8 cellular contexts compared by ENCODE assay signal in the genomic region with DNA sequence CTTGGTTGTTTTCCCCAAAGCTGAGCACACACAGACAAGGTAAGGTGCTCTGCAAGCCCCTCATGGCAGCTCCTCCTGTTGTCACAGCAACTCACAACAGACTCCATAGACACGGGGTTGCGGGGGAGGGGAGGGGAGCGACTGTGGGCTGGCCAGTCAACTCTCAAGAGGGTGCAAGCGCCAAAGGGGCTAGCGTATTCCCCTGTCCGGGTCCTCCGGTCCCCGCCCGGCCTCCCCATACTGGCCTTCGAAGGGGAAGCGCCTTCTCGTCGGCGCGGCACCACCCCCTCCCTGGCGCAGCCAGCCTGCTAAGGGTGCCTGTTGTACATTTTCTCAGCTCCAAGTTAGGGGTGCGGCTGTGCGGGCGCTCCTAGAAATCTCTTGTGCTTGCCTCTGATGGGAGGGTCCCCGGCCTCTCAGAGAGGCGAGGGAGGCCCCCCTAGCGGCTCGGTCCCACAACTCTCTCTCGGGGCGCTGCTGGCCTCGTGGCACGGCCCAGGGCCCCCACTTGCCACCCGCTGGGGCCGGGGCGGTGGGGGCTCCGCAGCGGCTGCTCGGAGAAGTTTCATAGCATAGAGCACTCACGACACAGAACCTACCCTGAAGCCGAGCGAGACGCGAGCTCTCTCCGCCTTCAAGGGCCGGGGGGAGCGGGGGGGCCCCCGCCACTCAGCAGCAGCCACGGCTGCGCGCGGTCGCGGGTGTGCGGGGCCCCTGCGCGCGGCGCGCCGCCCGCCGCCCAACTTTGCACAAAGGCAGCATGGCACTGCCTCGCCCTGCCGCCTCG. TPM values are rescaled to one million over a fixed set of nuclear protein-coding genes. Genes with fewer than 3 reads are reported as not detected.
A peak's percentile ranks its signal among the peaks of the same experiment; 100 is the strongest.
DNase-seq lines count a peak whose midpoint lies in the region; ATAC-seq, FAIRE-seq and TF ChIP-seq lines count a peak whose summit lies in the region.

No MANE protein-coding gene starts in this region.

- peak; percentile 39 to 45; a peak in 3 of 4 replicates for TF ChIP-seq POLR2A in HepG2 (IDR thresholded peaks at IDR 0.05; ENCODE audit: insufficient read depth in 1 of 2, low read depth in 2 of 2, low read length in 2 of 2)

- H3K4me1 ChIP-seq in HUES48 (ENCODE audit: control insufficient read depth, insufficient read depth, low read length) (peaks cover 7% of the 10 kb centered on the region), HepG2 (ENCODE audit: insufficient read depth, low read length) (peaks cover 26% of the 10 kb centered on the region)

- H4K20me1 ChIP-seq in HepG2 (ENCODE audit: insufficient read depth, low read length): no peaks in the 10 kb centered on the region

- DNase-seq in D341Med (ENCODE audit: low spot score): peak; percentile 80
- peak; percentile 6 for DNase-seq in T-helper 2 cell treated with Interferon-gamma antibody and Interleukin-4, amounts not matched to agents 5 μg/mL and 100 μg/mL, for 36 hours (ENCODE audit: low spot score)
- peak; percentile 77 for DNase-seq in ecto neural progenitor cell (ENCODE audit: low spot score)
- peak; percentile 36 for DNase-seq in HepG2 (ENCODE audit: low spot score)
- DNase-seq in stimulated activated naive CD4-positive, alpha-beta T cell treated with Interleukin-2 at 50 U/mL for 16 hours (lab: John Stamatoyannopoulos, UW): no peak

- H3K4me3 ChIP-seq in HUES48 (ENCODE audit: low read depth, low read length) (peak overlapping the region; percentile 70), HepG2 (replicated peaks in 1 of 3; ENCODE audit: insufficient read depth in 1 of 3, low read depth in 2 of 3, low read length in 3 of 3) (peak overlapping the region; percentile 59 to 71 (median 69); a peak in 5 of 6 replicates)

- H3K36me3 Mint-ChIP-seq in T-helper 2 cell treated with Interferon-gamma antibody and Interleukin-4, amounts not matched to agents 5 μg/mL and 100 μg/mL, for 36 hours (ENCODE audit: low read depth): no peaks in the 10 kb centered on the region
- H3K36me3 Mint-ChIP-seq in stimulated activated memory B cell treated with anti-CD40 and anti-IgM and Interleukin-4, amounts not matched to agents 10 μg/mL and 1 μg/mL and 100 μg/mL, for 72 hours: no peaks in the 10 kb centered on the region

- ATAC-seq in GM21360 (IDR thresholded peaks at IDR 0.05; ENCODE audit: unreplicated experiment): peak; percentile 21
- peak; percentile 64 for ATAC-seq in HepG2
- ATAC-seq in stimulated activated memory B cell treated with anti-CD40 and anti-IgM and Interleukin-4, amounts not matched to agents 10 μg/mL and 1 μg/mL and 100 μg/mL, for 72 hours: peak; percentile 62

- peak overlapping the region; percentile 76 for H3K27ac ChIP-seq in HUES48 (ENCODE audit: low read depth, low read length)
- H3K27ac ChIP-seq in HepG2 (ENCODE audit: extremely low read length, insufficient read depth, low read length): peak overlapping the region; percentile 78

- no peak for TF ChIP-seq RAD21 in HepG2 (CRISPR knock-in tag; IDR thresholded peaks at IDR 0.05)

- TF ChIP-seq EP300 in HepG2 (IDR thresholded peaks at IDR 0.05; ENCODE audit: low read depth in 2 of 2, low read length in 2 of 2) (no peak), HepG2 (CRISPR knock-in tag; IDR thresholded peaks at IDR 0.05; ENCODE audit: borderline replicate concordance) (no peak)

- no peak overlapping the region for H3K27ac Mint-ChIP-seq in T-helper 2 cell treated with Interferon-gamma antibody and Interleukin-4, amounts not matched to agents 5 μg/mL and 100 μg/mL, for 36 hours
- peak overlapping the region; percentile 64 for H3K27ac Mint-ChIP-seq in stimulated activated memory B cell treated with anti-CD40 and anti-IgM and Interleukin-4, amounts not matched to agents 10 μg/mL and 1 μg/mL and 100 μg/mL, for 72 hours

- 65% methylated on average over 26 of the region's 60 CpGs for WGBS in HepG2 (ENCODE audit: low lambda C conversion rate)

- no peaks in the 10 kb centered on the region for H3K9me3 ChIP-seq in HUES48 (ENCODE audit: control insufficient read depth, insufficient read depth, low read length)
- no peaks in the 10 kb centered on the region for H3K9me3 ChIP-seq in HepG2 (ENCODE audit: low read length)

- FAIRE-seq in HepG2 (lab: Jason Lieb, UNC): no peak

- no TSS peak for BruUV-seq in HepG2 (replicated peaks; lab: Mats Ljungman, UMichigan)

- intact Hi-C loops in HepG2 (cut with micrococcal nuclease; ENCODE audit: unreplicated experiment): loop anchor here (5.0 kb wide), 1 partner anchor 36 kb away; no protein-coding TSS in a partner anchor

- H3K9me3 Mint-ChIP-seq in T-helper 2 cell treated with Interferon-gamma antibody and Interleukin-4, amounts not matched to agents 5 μg/mL and 100 μg/mL, for 36 hours: no peaks in the 10 kb centered on the region
- H3K9me3 Mint-ChIP-seq in stimulated activated memory B cell treated with anti-CD40 and anti-IgM and Interleukin-4, amounts not matched to agents 10 μg/mL and 1 μg/mL and 100 μg/mL, for 72 hours: peaks cover 3% of the 10 kb centered on the region

- in situ Hi-C loops in HepG2 (cut with HindIII; ENCODE audit: extremely low pct_ligation_motif_present, low pct_unique_long_range_greater_than_20kb): no loop called here

- peak overlapping the region; percentile 73 for H3K4me2 ChIP-seq in HepG2 (ENCODE audit: low read depth, low read length)

- no peaks in the 10 kb centered on the region for H3K36me3 ChIP-seq in HUES48 (ENCODE audit: control insufficient read depth, insufficient read depth, low read length)
- H3K36me3 ChIP-seq in HepG2 (replicated peaks in 1 of 2; ENCODE audit: control insufficient read depth in 1 of 2, insufficient read depth in 2 of 2, low read length in 2 of 2): peaks cover 0 to 5% of the 10 kb centered on the region in 2 experiments; a peak in 2 of 5 replicates

- peaks cover 7% of the 10 kb centered on the region for H3K4me1 Mint-ChIP-seq in T-helper 2 cell treated with Interferon-gamma antibody and Interleukin-4, amounts not matched to agents 5 μg/mL and 100 μg/mL, for 36 hours (ENCODE audit: low read depth)
- H3K4me1 Mint-ChIP-seq in stimulated activated memory B cell treated with anti-CD40 and anti-IgM and Interleukin-4, amounts not matched to agents 10 μg/mL and 1 μg/mL and 100 μg/mL, for 72 hours: peaks cover 25% of the 10 kb centered on the region

- H3K9ac ChIP-seq in HUES48 (ENCODE audit: low read depth, low read length) (peak overlapping the region; percentile 79), HepG2 (ENCODE audit: insufficient read depth, low read depth, low read length) (peak overlapping the region; percentile 82)

- no peaks in the 10 kb centered on the region for H3K79me2 ChIP-seq in HepG2 (ENCODE audit: insufficient read depth, low read length)

- POLR2A ChIA-PET in HepG2 (lab: Yijun Ruan, JAX): interaction anchor here (0.7 to 1.6 kb wide), 4 partner anchors 12 to 121 kb away, joined by 3 to 11 read pairs (median 4); no protein-coding TSS in a partner anchor

- H2AFZ ChIP-seq in HepG2 (ENCODE audit: low read length): no peak overlapping the region

- TF ChIP-seq CTCF in HepG2 (CRISPR knock-in tag; IDR thresholded peaks at IDR 0.05): no peak

- peak overlapping the region; percentile 70 for H3K4me3 Mint-ChIP-seq in T-helper 2 cell treated with Interferon-gamma antibody and Interleukin-4, amounts not matched to agents 5 μg/mL and 100 μg/mL, for 36 hours
- peak overlapping the region; percentile 86 for H3K4me3 Mint-ChIP-seq in stimulated activated memory B cell treated with anti-CD40 and anti-IgM and Interleukin-4, amounts not matched to agents 10 μg/mL and 1 μg/mL and 100 μg/mL, for 72 hours

- CTCF ChIA-PET in HepG2 (lab: Yijun Ruan, JAX; ENCODE audit: low intra/inter-chr PET ratio, low total read pairs): no interaction called here

- H3K27me3 Mint-ChIP-seq in T-helper 2 cell treated with Interferon-gamma antibody and Interleukin-4, amounts not matched to agents 5 μg/mL and 100 μg/mL, for 36 hours (ENCODE audit: low read depth): peaks cover 86% of the 10 kb centered on the region
- peaks cover 43% of the 10 kb centered on the region for H3K27me3 Mint-ChIP-seq in stimulated activated memory B cell treated with anti-CD40 and anti-IgM and Interleukin-4, amounts not matched to agents 10 μg/mL and 1 μg/mL and 100 μg/mL, for 72 hours

- H3K27me3 ChIP-seq in HUES48 (ENCODE audit: control insufficient read depth, insufficient read depth, low read length) (peaks cover 12% of the 10 kb centered on the region), HepG2 (ENCODE audit: control insufficient read depth in 1 of 2, insufficient read depth in 2 of 2, low read length in 2 of 2) (no peaks in the 10 kb centered on the region; a peak in 1 of 5 replicates)

TF ChIP-seq in HepG2, 621 proteins besides CTCF, POLR2A, EP300 and RAD21 (continues in another document):
- 0 out of 2 replicates have a peak, but pooled peaks have one; percentile 24 for TF ChIP-seq ZSCAN29 (CRISPR knock-in tag; conservative IDR thresholded peaks at IDR 0.05)

RNA-seq across cellular contexts. Expression of gene RHOBTB1, which starts 0.4 kb away (rescaled TPM):
- 59.5 and 80.6 TPM in 2 replicates for total RNA-seq in HepG2 (2016; rRNA removed; fragmentation: Illumina TruSeq; extraction: Trizol)
- total RNA-seq in HepG2 (2016; cell fraction: cytosol; rRNA removed; fragmentation: Illumina TruSeq; extraction: Trizol; ENCODE audit: low read depth): 7.7 and 10.8 TPM in 2 replicates
- 59.9 and 79.4 TPM in 2 replicates for total RNA-seq in HepG2 (2016; cell fraction: insoluble cytoplasmic fraction; rRNA removed; fragmentation: Illumina TruSeq; extraction: Trizol)
- total RNA-seq in HepG2 (2016; cell fraction: membrane; rRNA removed; fragmentation: Illumina TruSeq; extraction: Trizol): 31.0 and 34.2 TPM in 2 replicates
- total RNA-seq in HepG2 (2016; cell fraction: nucleus; rRNA removed; fragmentation: Illumina TruSeq; extraction: Trizol): 53.4 and 63.5 TPM in 2 replicates
- 13.0 and 18.8 TPM in 2 replicates for polyA plus RNA-seq in HepG2 (2011; rRNA removed)
- 11.3 and 11.5 TPM in 2 replicates for polyA plus RNA-seq in HepG2 (2011; cell fraction: cytosol; rRNA removed)
- polyA plus RNA-seq in HepG2 (2011; cell fraction: nucleus; rRNA removed): 27.3 and 37.7 TPM in 2 replicates
- 10.7 and 10.9 TPM in 2 replicates for polyA plus RNA-seq in HepG2 (2012)
- polyA plus RNA-seq in HepG2 (2016; cell fraction: cytosol; fragmentation: Illumina TruSeq; extraction: Trizol; ENCODE audit: low read depth): 4.3 and 4.9 TPM in 2 replicates
- polyA plus RNA-seq in HepG2 (2016; cell fraction: insoluble cytoplasmic fraction; fragmentation: Illumina TruSeq; extraction: Trizol; ENCODE audit: low read depth): 57.8 and 61.6 TPM in 2 replicates
- polyA plus RNA-seq in HepG2 (2016; cell fraction: membrane; fragmentation: Illumina TruSeq; extraction: Trizol; ENCODE audit: low read depth): 14.8 and 14.9 TPM in 2 replicates
- 58.3 and 64.1 TPM in 2 replicates for polyA plus RNA-seq in HepG2 (2016; cell fraction: nucleus; fragmentation: Illumina TruSeq; extraction: Trizol; ENCODE audit: insufficient read depth, low read depth)
- polyA minus RNA-seq in HepG2 (2011; rRNA and poly(A)+ RNA removed; ENCODE audit: low replicate concordance): 19.3 and 21.6 TPM in 2 replicates
- polyA minus RNA-seq in HepG2 (2011; cell fraction: cytosol; rRNA and poly(A)+ RNA removed): 8.8 and 15.0 TPM in 2 replicates
- polyA minus RNA-seq in HepG2 (2011; cell fraction: nucleus; rRNA and poly(A)+ RNA removed): 37.7 and 46.2 TPM in 2 replicates
